Comparison of ENCODE assay signal across 16 cellular contexts in the genomic region with DNA sequence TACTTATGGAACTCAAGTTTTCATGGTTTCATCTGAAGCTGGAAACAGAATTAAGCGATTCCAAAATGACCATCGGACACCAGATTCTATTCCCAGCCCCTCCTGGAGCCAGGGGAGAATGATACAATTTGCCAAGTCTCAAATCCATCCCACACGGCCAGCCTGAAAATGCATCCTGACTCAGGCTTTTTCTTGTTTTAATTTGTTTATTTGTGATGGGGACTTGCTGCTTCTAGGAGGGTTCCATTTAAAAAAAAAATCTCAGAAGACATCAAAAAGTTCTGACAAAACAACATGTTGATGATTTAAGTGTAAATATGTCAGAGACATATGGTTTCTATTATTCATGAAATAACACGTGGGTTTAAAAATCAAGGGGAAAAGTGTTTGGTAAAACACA.
DNase-seq lines count a peak whose midpoint lies in the region; ATAC-seq and TF ChIP-seq lines count a peak whose summit lies in the region.
"Had no signal": no experiment of that assay in that cellular context is flagged by ENCODE, and none has a peak within 500 bp of the region (broad histone marks: within the 10 kb centered on the region; RNA-seq: fewer than 3 reads in every experiment).

No MANE protein-coding gene starts in this region.

- no peak overlapping the region for H2BK15ac ChIP-seq in mesenchymal stem cell (ENCODE audit: low read depth, poor library complexity, severe bottlenecking)

- no peaks in the 10 kb centered on the region for H3K27me3 ChIP-seq in left ventricle myocardium inferior (ENCODE audit: low read depth)
- no peaks in the 10 kb centered on the region for H3K27me3 ChIP-seq in adipocyte (replicated peaks; ENCODE audit: control insufficient read depth, insufficient read depth, low read length)
- H3K27me3 ChIP-seq in suprapubic skin, result no peaks in the 10 kb centered on the region
- H3K27me3 ChIP-seq in mesenchymal stem cell (ENCODE audit: control insufficient read depth in 1 of 2, insufficient read depth in 1 of 2, low read length in 2 of 2), result peaks cover 12% of the 10 kb centered on the region in 2 experiments

- no peak for TF ChIP-seq EP300 in suprapubic skin (IDR thresholded peaks at IDR 0.05)

- 66% methylated on average over 4 of the region's 4 CpGs for WGBS in suprapubic skin
- 85% methylated on average over 3 of the region's 4 CpGs for WGBS in mesenchymal stem cell

- H3K14ac ChIP-seq in mesenchymal stem cell (ENCODE audit: low read length in 2 of 2), result no peak overlapping the region

- H3K9ac ChIP-seq in adipocyte (ENCODE audit: low read length) (no peak overlapping the region), mesenchymal stem cell (ENCODE audit: low read length) (no peak overlapping the region)

- no peak overlapping the region for H3K23ac ChIP-seq in mesenchymal stem cell (ENCODE audit: low read length in 2 of 2)

- H4K91ac ChIP-seq in mesenchymal stem cell (ENCODE audit: low read length), result no peak overlapping the region

- H2AFZ ChIP-seq in mesenchymal stem cell (ENCODE audit: low read depth, low read length), result no peak overlapping the region
- H2AFZ ChIP-seq: GM23338 had no signal

- ATAC-seq in Right ventricle myocardium inferior (no peak), HG02759 (IDR thresholded peaks at IDR 0.05; ENCODE audit: unreplicated experiment) (no peak)
- ATAC-seq: CD8-positive, alpha-beta T cell; GM23338 had no signal

- no peaks in the 10 kb centered on the region for H3K79me1 ChIP-seq in mesenchymal stem cell (replicated peaks; ENCODE audit: low read length, poor library complexity, severe bottlenecking)

- no peak overlapping the region for H2AK5ac ChIP-seq in mesenchymal stem cell (ENCODE audit: low read length, severe bottlenecking)

- no peak overlapping the region for H3K4me2 ChIP-seq in mesenchymal stem cell (ENCODE audit: low read length, poor library complexity, severe bottlenecking)
- H3K4me2 ChIP-seq: GM23338 had no signal

- no peak overlapping the region for H2BK12ac ChIP-seq in mesenchymal stem cell (ENCODE audit: low read length in 2 of 2)

- TF ChIP-seq CTCF in left ventricle myocardium inferior (IDR thresholded peaks at IDR 0.05; ENCODE audit: borderline replicate concordance), result no peak
- no peak for TF ChIP-seq CTCF in suprapubic skin (IDR thresholded peaks at IDR 0.05)

- H4K8ac ChIP-seq in mesenchymal stem cell (ENCODE audit: low read length), result no peak overlapping the region

- no peak overlapping the region for H2BK5ac ChIP-seq in mesenchymal stem cell (ENCODE audit: low read depth, low read length, poor library complexity, severe bottlenecking)

- no peak overlapping the region for H2BK120ac ChIP-seq in mesenchymal stem cell (ENCODE audit: low read depth, low read length)

- H3K36me3 ChIP-seq in left ventricle myocardium inferior (no peaks in the 10 kb centered on the region), adipocyte (ENCODE audit: control insufficient read depth, insufficient read depth, low read length, severe bottlenecking) (no peaks in the 10 kb centered on the region), suprapubic skin (no peaks in the 10 kb centered on the region), mesenchymal stem cell (ENCODE audit: control insufficient read depth in 1 of 2, insufficient read depth in 2 of 2, low read depth in 1 of 2, low read length in 2 of 2) (no peaks in the 10 kb centered on the region)

- no peak for DNase-seq in left ventricle myocardium inferior
- DNase-seq in Right ventricle myocardium inferior (ENCODE audit: missing footprints), result no peak
- peak; percentile 25 for DNase-seq in adipocyte (ENCODE audit: low read depth)
- DNase-seq in fibroblast of peridontal ligament (ENCODE audit: extremely low read depth), result peak; percentile 49
- DNase-seq in suprapubic skin (ENCODE audit: low spot score in 2 of 2), result no peak
- DNase-seq in mesenchymal stem cell, result no peak
- DNase-seq in GDM1 (lab: John Stamatoyannopoulos, UW), result no peak
- DNase-seq: CD8-positive, alpha-beta T cell; COR-L47; DMS153; DMS79 treated with DMSO at 0.1 percent for 48 hours; GF-D8; H9; IMR-90 had no signal

- intact Hi-C loops in left ventricle myocardium inferior (cut with micrococcal nuclease), result no loop called here
- intact Hi-C loops in Right ventricle myocardium inferior (cut with DNase I), result no loop called here

- H3K4me1 ChIP-seq in left ventricle myocardium inferior, result no peaks in the 10 kb centered on the region
- H3K4me1 ChIP-seq in adipocyte (ENCODE audit: control insufficient read depth, insufficient read depth, low read length), result peaks cover 12% of the 10 kb centered on the region
- peaks cover 8% of the 10 kb centered on the region for H3K4me1 ChIP-seq in suprapubic skin
- no peaks in the 10 kb centered on the region for H3K4me1 ChIP-seq in mesenchymal stem cell (ENCODE audit: control insufficient read depth, insufficient read depth, low read depth, low read length)

- H3K4me3 ChIP-seq in left ventricle myocardium inferior (no peak overlapping the region), adipocyte (ENCODE audit: low read length) (no peak overlapping the region), suprapubic skin (no peak overlapping the region), mesenchymal stem cell (ENCODE audit: insufficient read depth in 1 of 2, low read depth in 1 of 2, low read length in 2 of 2) (no peak overlapping the region)
- H3K4me3 ChIP-seq: GM23338 had no signal

- H3K4ac ChIP-seq in mesenchymal stem cell (ENCODE audit: low read depth in 1 of 2, low read length in 2 of 2), result no peak overlapping the region

- H3K18ac ChIP-seq in mesenchymal stem cell (ENCODE audit: low read depth in 1 of 2, low read length in 2 of 2), result no peak overlapping the region

- peak overlapping the region; percentile 50 for H3K27ac ChIP-seq in left ventricle myocardium inferior (replicated peaks)
- peak overlapping the region; percentile 35 for H3K27ac ChIP-seq in suprapubic skin
- H3K27ac ChIP-seq in mesenchymal stem cell (ENCODE audit: low read length, poor library complexity, severe bottlenecking), result no peak overlapping the region

- no peaks in the 10 kb centered on the region for H3K9me3 ChIP-seq in left ventricle myocardium inferior (replicated peaks)
- no peaks in the 10 kb centered on the region for H3K9me3 ChIP-seq in adipocyte (ENCODE audit: control insufficient read depth, low read length)
- no peaks in the 10 kb centered on the region for H3K9me3 ChIP-seq in suprapubic skin
- H3K9me3 ChIP-seq in mesenchymal stem cell (ENCODE audit: control insufficient read depth, low read length), result no peaks in the 10 kb centered on the region

- TF ChIP-seq POLR2A in suprapubic skin (IDR thresholded peaks at IDR 0.05), result no peak

Comparison
In these comparisons a context has a peak if more than half of its experiments do, and no peak if none do; other contexts are left out.
1. DNase-seq: peak in adipocyte (single experiment) and fibroblast of peridontal ligament (single experiment); none in left ventricle myocardium inferior (single experiment), Right ventricle myocardium inferior (single experiment), suprapubic skin (0 of 2), mesenchymal stem cell (single experiment) and GDM1 (single experiment).